In genomic region chr20:45353746-45354145, GRCh38 we compare ENCODE assay signal across 1 cellular context.
TF ChIP-seq lines count a peak whose summit lies in the region.

No MANE protein-coding gene starts in this region.

TF ChIP-seq in IMR-90, 13 proteins besides CTCF, POLR2A, EP300 and RAD21:
- TF ChIP-seq MAFK (IDR thresholded peaks at IDR 0.05; ENCODE audit: low read depth, low read length), result no peak
- no peak for TF ChIP-seq CHD1 (IDR thresholded peaks at IDR 0.05; ENCODE audit: low read depth, low read length)
TF ChIP-seq in IMR-90: peak in this region for 0.
